Comparison of ENCODE assay signal across 8 cellular contexts in genomic region chr10:96089670-96090462, GRCh38. TPM values are rescaled to one million over a fixed set of nuclear protein-coding genes. Genes with fewer than 3 reads are reported as not detected.
DNase-seq lines count a peak whose midpoint lies in the region; ATAC-seq and TF ChIP-seq lines count a peak whose summit lies in the region.

No MANE protein-coding gene starts in this region.

- TF ChIP-seq POLR2A in GM19193 (IDR thresholded peaks at IDR 0.05; ENCODE audit: extremely low read depth, insufficient read depth, insufficient read length): peak; percentile 94

- H3K9me3 ChIP-seq in BE2C (no peaks in the 10 kb centered on the region), liver (ENCODE audit: control insufficient read depth in 4 of 4, low read length in 3 of 4) (peaks cover 0 to 20% (median 13%) of the 10 kb centered on the region in 4 donors)

- H3K27ac ChIP-seq in liver (ENCODE audit: low read depth in 1 of 2, low read length in 2 of 2): peak overlapping the region; percentile 88 to 94

- H3K4me3 ChIP-seq in BE2C (ENCODE audit: low read depth, low read length): peak overlapping the region; percentile 95
- H3K4me3 ChIP-seq in liver (ENCODE audit: low read depth in 1 of 3, low read length in 3 of 3): peak overlapping the region; percentile 59 to 95 (median 87)

- DNase-seq in BE2C: peak; percentile 89
- DNase-seq in NCI-H510A treated with DMSO at 0.1 percent for 48 hours (lab: John Stamatoyannopoulos, UW): peak; percentile 92
- DNase-seq in activated CD4-positive, alpha-beta T cell treated with anti-CD3 and anti-CD28 coated beads for 24 hours (ENCODE audit: low read depth in 2 of 2): peak; percentile 81 to 83
- peak; percentile 87 for DNase-seq in cerebellum (ENCODE audit: low spot score)
- peak; percentile 70 for DNase-seq in stimulated activated CD8-positive, alpha-beta memory T cell treated with anti-CD3 and anti-CD28 coated beads, Interleukin-12 subunit alpha, Interleukin-12 subunit beta, amount 100 ng/mL, for 24 hours (ENCODE audit: extremely low read depth)

- peak overlapping the region; percentile 61 to 82 for H3K9ac ChIP-seq in liver (ENCODE audit: low read depth in 1 of 2, low read length in 2 of 2)

- H3K27me3 ChIP-seq in BE2C: peaks cover 23% of the 10 kb centered on the region
- H3K27me3 ChIP-seq in liver (ENCODE audit: control insufficient read depth in 4 of 4, insufficient read depth in 4 of 4, low read length in 3 of 4): peaks cover 0 to 8% (median 4%) of the 10 kb centered on the region in 4 donors

- WGBS in liver: 2% methylated on average over 47 of the region's 47 CpGs

- peak; percentile 92 for ATAC-seq in HG03432 (IDR thresholded peaks at IDR 0.05; ENCODE audit: unreplicated experiment)

- TF ChIP-seq RAD21 in liver (IDR thresholded peaks at IDR 0.05): peak; percentile 30

- H3K36me3 ChIP-seq in BE2C: no peaks in the 10 kb centered on the region
- no peaks in the 10 kb centered on the region for H3K36me3 ChIP-seq in liver (ENCODE audit: control insufficient read depth in 4 of 4, insufficient read depth in 3 of 4, low read depth in 1 of 4, low read length in 3 of 4)

- TF ChIP-seq CTCF in BE2C (IDR thresholded peaks at IDR 0.05; ENCODE audit: low read depth, low read length) (no peak), liver (IDR thresholded peaks at IDR 0.05; ENCODE audit: low read depth, low read length, missing input control) (peak; percentile 0)

- H3K4me1 ChIP-seq in BE2C (no peaks in the 10 kb centered on the region), liver (ENCODE audit: control insufficient read depth in 4 of 4, insufficient read depth in 4 of 4, low read length in 3 of 4) (peaks cover 0 to 16% (median 0%) of the 10 kb centered on the region in 4 donors)

TF ChIP-seq in liver, 16 proteins besides CTCF, POLR2A, EP300 and RAD21:
- TF ChIP-seq, protein P1, sequence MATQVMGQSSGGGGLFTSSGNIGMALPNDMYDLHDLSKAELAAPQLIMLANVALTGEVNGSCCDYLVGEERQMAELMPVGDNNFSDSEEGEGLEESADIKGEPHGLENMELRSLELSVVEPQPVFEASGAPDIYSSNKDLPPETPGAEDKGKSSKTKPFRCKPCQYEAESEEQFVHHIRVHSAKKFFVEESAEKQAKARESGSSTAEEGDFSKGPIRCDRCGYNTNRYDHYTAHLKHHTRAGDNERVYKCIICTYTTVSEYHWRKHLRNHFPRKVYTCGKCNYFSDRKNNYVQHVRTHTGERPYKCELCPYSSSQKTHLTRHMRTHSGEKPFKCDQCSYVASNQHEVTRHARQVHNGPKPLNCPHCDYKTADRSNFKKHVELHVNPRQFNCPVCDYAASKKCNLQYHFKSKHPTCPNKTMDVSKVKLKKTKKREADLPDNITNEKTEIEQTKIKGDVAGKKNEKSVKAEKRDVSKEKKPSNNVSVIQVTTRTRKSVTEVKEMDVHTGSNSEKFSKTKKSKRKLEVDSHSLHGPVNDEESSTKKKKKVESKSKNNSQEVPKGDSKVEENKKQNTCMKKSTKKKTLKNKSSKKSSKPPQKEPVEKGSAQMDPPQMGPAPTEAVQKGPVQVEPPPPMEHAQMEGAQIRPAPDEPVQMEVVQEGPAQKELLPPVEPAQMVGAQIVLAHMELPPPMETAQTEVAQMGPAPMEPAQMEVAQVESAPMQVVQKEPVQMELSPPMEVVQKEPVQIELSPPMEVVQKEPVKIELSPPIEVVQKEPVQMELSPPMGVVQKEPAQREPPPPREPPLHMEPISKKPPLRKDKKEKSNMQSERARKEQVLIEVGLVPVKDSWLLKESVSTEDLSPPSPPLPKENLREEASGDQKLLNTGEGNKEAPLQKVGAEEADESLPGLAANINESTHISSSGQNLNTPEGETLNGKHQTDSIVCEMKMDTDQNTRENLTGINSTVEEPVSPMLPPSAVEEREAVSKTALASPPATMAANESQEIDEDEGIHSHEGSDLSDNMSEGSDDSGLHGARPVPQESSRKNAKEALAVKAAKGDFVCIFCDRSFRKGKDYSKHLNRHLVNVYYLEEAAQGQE (IDR thresholded peaks at IDR 0.05): peak; percentile 64
- TF ChIP-seq HNF4A (conservative IDR thresholded peaks at IDR 0.05) (peak; percentile 30 to 50), NR2F2 (IDR thresholded peaks at IDR 0.05) (peak; percentile 56), FOXA2 (IDR thresholded peaks at IDR 0.05) (no peak), MAX (IDR thresholded peaks at IDR 0.05) (peak; percentile 90), JUND (IDR thresholded peaks at IDR 0.05) (no peak), RXRA (IDR thresholded peaks at IDR 0.05) (peak in 1 of 2 donors; percentile 33), TAF1 (conservative IDR thresholded peaks at IDR 0.05) (peak; percentile 86), GABPA (IDR thresholded peaks at IDR 0.05 in 1 of 2, conservative IDR thresholded peaks at IDR 0.05 in 1 of 2) (peak; percentile 96 to 98), YY1 (IDR thresholded peaks at IDR 0.05) (peak; percentile 99), SP1 (IDR thresholded peaks at IDR 0.05) (peak; percentile 35), EGR1 (IDR thresholded peaks at IDR 0.05; ENCODE audit: low read depth in 2 of 2) (peak; percentile 13 to 72), HNF4G (IDR thresholded peaks at IDR 0.05) (no peak), FOXA1 (IDR thresholded peaks at IDR 0.05) (no peak)
- TF ChIP-seq, protein P2, sequence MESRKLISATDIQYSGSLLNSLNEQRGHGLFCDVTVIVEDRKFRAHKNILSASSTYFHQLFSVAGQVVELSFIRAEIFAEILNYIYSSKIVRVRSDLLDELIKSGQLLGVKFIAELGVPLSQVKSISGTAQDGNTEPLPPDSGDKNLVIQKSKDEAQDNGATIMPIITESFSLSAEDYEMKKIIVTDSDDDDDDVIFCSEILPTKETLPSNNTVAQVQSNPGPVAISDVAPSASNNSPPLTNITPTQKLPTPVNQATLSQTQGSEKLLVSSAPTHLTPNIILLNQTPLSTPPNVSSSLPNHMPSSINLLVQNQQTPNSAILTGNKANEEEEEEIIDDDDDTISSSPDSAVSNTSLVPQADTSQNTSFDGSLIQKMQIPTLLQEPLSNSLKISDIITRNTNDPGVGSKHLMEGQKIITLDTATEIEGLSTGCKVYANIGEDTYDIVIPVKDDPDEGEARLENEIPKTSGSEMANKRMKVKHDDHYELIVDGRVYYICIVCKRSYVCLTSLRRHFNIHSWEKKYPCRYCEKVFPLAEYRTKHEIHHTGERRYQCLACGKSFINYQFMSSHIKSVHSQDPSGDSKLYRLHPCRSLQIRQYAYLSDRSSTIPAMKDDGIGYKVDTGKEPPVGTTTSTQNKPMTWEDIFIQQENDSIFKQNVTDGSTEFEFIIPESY (IDR thresholded peaks at IDR 0.05): peak; percentile 75
- TF ChIP-seq, protein P3, sequence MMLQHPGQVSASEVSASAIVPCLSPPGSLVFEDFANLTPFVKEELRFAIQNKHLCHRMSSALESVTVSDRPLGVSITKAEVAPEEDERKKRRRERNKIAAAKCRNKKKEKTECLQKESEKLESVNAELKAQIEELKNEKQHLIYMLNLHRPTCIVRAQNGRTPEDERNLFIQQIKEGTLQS (IDR thresholded peaks at IDR 0.05): peak; percentile 58

RNA-seq across cellular contexts. Expression of gene ZNF518A, which starts 40.2 kb away (rescaled TPM):
- 24.5 TPM for polyA plus RNA-seq in BE2C (2012; ENCODE audit: insufficient read depth, insufficient read length, low read depth)
- total RNA-seq in cerebellum (83.9 TPM), liver (10 to 100 TPM; 15.9 to 23.0 TPM)
- polyA plus RNA-seq in liver: 10 to 100 TPM in 1 of 2 donors, 1 to 10 TPM in 1; 1.8 to 11.3 TPM

RNA-seq across cellular contexts. Expression of gene CCNJ, which starts 46.5 kb away (rescaled TPM):
- 7.3 TPM for polyA plus RNA-seq in BE2C (2012; ENCODE audit: insufficient read depth, insufficient read length, low read depth)
- total RNA-seq in cerebellum (21.2 TPM), liver (1 to 10 TPM; 4.8 to 6.5 TPM)
- polyA plus RNA-seq in liver: 1 to 10 TPM in 1 of 2 donors, under 1 TPM in 1; 0.78 to 1.7 TPM

Comparison
In these comparisons a context has a peak if more than half of its experiments do, and no peak if none do; other contexts are left out.
1. Peak in every context shown above with its lines: DNase-seq, ATAC-seq, H3K4me3 ChIP-seq and H3K27ac ChIP-seq.